Comparison of ENCODE assay signal across 8 cellular contexts in the genomic region with DNA sequence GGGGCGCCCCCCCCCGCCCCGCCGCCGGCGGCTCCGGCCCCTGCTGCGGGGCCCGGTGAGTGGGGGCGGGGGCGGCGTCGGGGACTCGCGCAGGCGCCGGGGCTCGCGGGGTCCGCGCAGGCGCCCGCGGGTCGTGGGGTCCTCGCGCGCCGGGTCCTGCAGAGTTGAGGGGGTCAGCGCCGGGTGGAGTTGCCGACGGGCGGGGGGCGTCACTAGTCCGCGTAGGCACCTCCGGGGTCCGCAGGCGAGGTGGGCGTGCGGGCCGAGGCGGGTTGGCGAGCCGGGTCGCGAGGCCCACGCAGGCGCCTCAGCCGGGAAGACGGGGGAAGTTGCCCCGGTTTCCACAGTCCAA. TPM values are rescaled to one million over a fixed set of nuclear protein-coding genes. Genes with fewer than 3 reads are reported as not detected.
DNase-seq lines count a peak whose midpoint lies in the region; ATAC-seq, FAIRE-seq and TF ChIP-seq lines count a peak whose summit lies in the region.

No MANE protein-coding gene starts in this region.

- H3K4me3 ChIP-seq in heart right ventricle, result peak overlapping the region; percentile 68 to 99 (median 94)
- peak overlapping the region; percentile 79 for H3K4me3 ChIP-seq in skeletal muscle satellite cell (ENCODE audit: low read length)

- peak; percentile 32 for DNase-seq in Ammon's horn (ENCODE audit: low spot score)
- DNase-seq in GM20000 (ENCODE audit: low spot score), result peak; percentile 81
- peak; percentile 29 for DNase-seq in HTR-8/SVneo (ENCODE audit: insufficient read length, low spot score)
- DNase-seq in activated T-helper 2 cell treated with anti-CD3 and anti-CD28 coated beads, Interferon-gamma antibody, Interleukin-2, Interleukin-4, amounts not matched to agents 10 μg/mL and 5 μg/mL and 100 μg/mL, durations not matched to agents 14 hours and 24 hours and 36 hours (ENCODE audit: low spot score), result peak; percentile 34
- no peak for DNase-seq in heart right ventricle
- no peak for DNase-seq in KG1 (lab: John Stamatoyannopoulos, UW)
- no peak for DNase-seq in AML-193 (lab: John Stamatoyannopoulos, UW)

- TF ChIP-seq CTCF in GM20000 (IDR thresholded peaks at IDR 0.05; ENCODE audit: extremely low read depth, missing control alignments) (no peak), heart right ventricle (IDR thresholded peaks at IDR 0.05) (no peak)

- no peaks in the 10 kb centered on the region for H3K9me3 Mint-ChIP-seq in activated T-helper 2 cell treated with anti-CD3 and anti-CD28 coated beads, Interferon-gamma antibody, Interleukin-2, Interleukin-4, amounts not matched to agents 10 μg/mL and 5 μg/mL and 100 μg/mL, durations not matched to agents 14 hours and 24 hours and 36 hours

- H3K4me1 ChIP-seq in heart right ventricle (peaks cover 11 to 56% (median 48%) of the 10 kb centered on the region in 9 donors), skeletal muscle satellite cell (ENCODE audit: control insufficient read depth, insufficient read depth, low read length) (peaks cover 41% of the 10 kb centered on the region)

- peaks cover 44% of the 10 kb centered on the region for H3K36me3 Mint-ChIP-seq in activated T-helper 2 cell treated with anti-CD3 and anti-CD28 coated beads, Interferon-gamma antibody, Interleukin-2, Interleukin-4, amounts not matched to agents 10 μg/mL and 5 μg/mL and 100 μg/mL, durations not matched to agents 14 hours and 24 hours and 36 hours (ENCODE audit: low read depth)

- WGBS in heart right ventricle, 2 donors, result 1 to 2% methylated on average over 22 to 53 of the region's 53 CpGs

- H3K27ac ChIP-seq in heart right ventricle, result peak overlapping the region in 9 of 10 donors; percentile 78 to 98 (median 93)

- intact Hi-C loops in activated T-helper 2 cell treated with anti-CD3 and anti-CD28 coated beads, Interferon-gamma antibody, Interleukin-2, Interleukin-4, amounts not matched to agents 10 μg/mL and 5 μg/mL and 100 μg/mL, durations not matched to agents 14 hours and 24 hours and 36 hours (cut with micrococcal nuclease), result loop anchor here (2.0 to 10.0 kb wide), 5 partner anchors 81 to 1054 kb away; a partner anchor contains a TSS
- intact Hi-C loops in heart right ventricle (cut with DNase I), result loop anchor here in 2 of 10 donors (5.0 kb wide), 2 partner anchors 41 to 149 kb away; a partner anchor contains a TSS

- no peaks in the 10 kb centered on the region for H3K9me3 ChIP-seq in heart right ventricle
- no peaks in the 10 kb centered on the region for H3K9me3 ChIP-seq in skeletal muscle satellite cell (replicated peaks; ENCODE audit: low read length)

- H3K27me3 Mint-ChIP-seq in activated T-helper 2 cell treated with anti-CD3 and anti-CD28 coated beads, Interferon-gamma antibody, Interleukin-2, Interleukin-4, amounts not matched to agents 10 μg/mL and 5 μg/mL and 100 μg/mL, durations not matched to agents 14 hours and 24 hours and 36 hours (ENCODE audit: low read depth), result no peaks in the 10 kb centered on the region

- no peak for FAIRE-seq in HTR-8/SVneo (lab: Jason Lieb, UNC)

- H3K36me3 ChIP-seq in heart right ventricle (peaks cover 0 to 10% (median 0%) of the 10 kb centered on the region in 9 donors), skeletal muscle satellite cell (ENCODE audit: insufficient read depth, low read length) (peaks cover 6% of the 10 kb centered on the region)

- peaks cover 49% of the 10 kb centered on the region for H3K4me1 Mint-ChIP-seq in activated T-helper 2 cell treated with anti-CD3 and anti-CD28 coated beads, Interferon-gamma antibody, Interleukin-2, Interleukin-4, amounts not matched to agents 10 μg/mL and 5 μg/mL and 100 μg/mL, durations not matched to agents 14 hours and 24 hours and 36 hours (ENCODE audit: low read depth)

- H3K4me3 Mint-ChIP-seq in activated T-helper 2 cell treated with anti-CD3 and anti-CD28 coated beads, Interferon-gamma antibody, Interleukin-2, Interleukin-4, amounts not matched to agents 10 μg/mL and 5 μg/mL and 100 μg/mL, durations not matched to agents 14 hours and 24 hours and 36 hours (ENCODE audit: low read depth), result peak overlapping the region; percentile 83

- no peaks in the 10 kb centered on the region for H3K27me3 ChIP-seq in heart right ventricle
- no peaks in the 10 kb centered on the region for H3K27me3 ChIP-seq in skeletal muscle satellite cell (ENCODE audit: control insufficient read depth, insufficient read depth, low read length)

- peak overlapping the region; percentile 96 for H3K9ac ChIP-seq in skeletal muscle satellite cell (ENCODE audit: low read depth, low read length)

- H3K4me2 ChIP-seq in skeletal muscle satellite cell (ENCODE audit: low read length), result peak overlapping the region; percentile 94

- ATAC-seq in heart right ventricle, result peak; percentile 3 to 23 (median 9)

- H3K27ac Mint-ChIP-seq in activated T-helper 2 cell treated with anti-CD3 and anti-CD28 coated beads, Interferon-gamma antibody, Interleukin-2, Interleukin-4, amounts not matched to agents 10 μg/mL and 5 μg/mL and 100 μg/mL, durations not matched to agents 14 hours and 24 hours and 36 hours, result peak overlapping the region; percentile 97

RNA-seq across cellular contexts. Expression of a gene that starts 0.4 kb away (rescaled TPM):
- 180 and 183 TPM in 2 replicates for total RNA-seq in activated T-helper 2 cell treated with anti-CD3 and anti-CD28 coated beads, Interferon-gamma antibody, Interleukin-2, Interleukin-4, amounts not matched to agents 10 μg/mL and 5 μg/mL and 100 μg/mL, durations not matched to agents 14 hours and 24 hours and 36 hours
- total RNA-seq in heart right ventricle, result 10 to 100 TPM; 31.1 to 51.3 (median 39.0) TPM
- polyA plus RNA-seq in heart right ventricle, result 10 to 100 TPM; 36.8 to 38.0 TPM
- total RNA-seq in skeletal muscle satellite cell (2012; rRNA removed), result 40.8 and 43.9 TPM in 2 replicates

RNA-seq across cellular contexts. Expression of a gene that starts 21.5 kb away (rescaled TPM):
- total RNA-seq in activated T-helper 2 cell treated with anti-CD3 and anti-CD28 coated beads, Interferon-gamma antibody, Interleukin-2, Interleukin-4, amounts not matched to agents 10 μg/mL and 5 μg/mL and 100 μg/mL, durations not matched to agents 14 hours and 24 hours and 36 hours, result 59.0 and 59.3 TPM in 2 replicates
- total RNA-seq in heart right ventricle, result 10 to 100 TPM; 26.7 to 41.6 (median 31.6) TPM
- 10 to 100 TPM; 54.2 to 83.7 TPM for polyA plus RNA-seq in heart right ventricle
- total RNA-seq in skeletal muscle satellite cell (2012; rRNA removed), result 38.5 and 44.6 TPM in 2 replicates

RNA-seq across cellular contexts. Expression of a gene that starts 25.3 kb away (rescaled TPM):
- total RNA-seq in activated T-helper 2 cell treated with anti-CD3 and anti-CD28 coated beads, Interferon-gamma antibody, Interleukin-2, Interleukin-4, amounts not matched to agents 10 μg/mL and 5 μg/mL and 100 μg/mL, durations not matched to agents 14 hours and 24 hours and 36 hours, result 5.8 and 6.0 TPM in 2 replicates
- total RNA-seq in heart right ventricle, result 10 to 100 TPM in 2 of 10 donors, 1 to 10 TPM in 8; 2.3 to 12.6 (median 4.1) TPM
- polyA plus RNA-seq in heart right ventricle, result 1 to 10 TPM; 1.8 to 2.0 TPM
- 2.2 and 2.5 TPM in 2 replicates for total RNA-seq in skeletal muscle satellite cell (2012; rRNA removed)

RNA-seq across cellular contexts. Expression of a gene that starts 29.9 kb away (rescaled TPM):
- 6.0 and 6.7 TPM in 2 replicates for total RNA-seq in activated T-helper 2 cell treated with anti-CD3 and anti-CD28 coated beads, Interferon-gamma antibody, Interleukin-2, Interleukin-4, amounts not matched to agents 10 μg/mL and 5 μg/mL and 100 μg/mL, durations not matched to agents 14 hours and 24 hours and 36 hours
- 1 to 10 TPM in 9 of 10 donors, under 1 TPM in 1; 0.77 to 2.5 (median 1.9) TPM for total RNA-seq in heart right ventricle
- polyA plus RNA-seq in heart right ventricle, result 1 to 10 TPM; 2.7 to 5.9 TPM
- total RNA-seq in skeletal muscle satellite cell (2012; rRNA removed), result 1.0 and 1.7 TPM in 2 replicates

RNA-seq across cellular contexts. Expression of a gene that starts 49.2 kb away (rescaled TPM):
- total RNA-seq in activated T-helper 2 cell treated with anti-CD3 and anti-CD28 coated beads, Interferon-gamma antibody, Interleukin-2, Interleukin-4, amounts not matched to agents 10 μg/mL and 5 μg/mL and 100 μg/mL, durations not matched to agents 14 hours and 24 hours and 36 hours, result not detected in 2 replicates
- total RNA-seq in heart right ventricle, result 1 to 10 TPM in 7 of 10 donors, under 1 TPM in 3; 0.25 to 7.5 (median 2.4) TPM
- 1 to 10 TPM; 1.3 to 6.1 TPM for polyA plus RNA-seq in heart right ventricle
- 3.3 and 3.9 TPM in 2 replicates for total RNA-seq in skeletal muscle satellite cell (2012; rRNA removed)

Comparison
In these comparisons a context has a peak if more than half of its experiments do, and no peak if none do; other contexts are left out.
1. DNase-seq: peak in Ammon's horn (single experiment), GM20000 (single experiment), HTR-8/SVneo (single experiment) and activated T-helper 2 cell treated with anti-CD3 and anti-CD28 coated beads, Interferon-gamma antibody, Interleukin-2, Interleukin-4, amounts not matched to agents 10 μg/mL and 5 μg/mL and 100 μg/mL, durations not matched to agents 14 hours and 24 hours and 36 hours (single experiment); none in heart right ventricle (0 of 2), KG1 (single experiment) and AML-193 (0 of 2).